ENCODE assay signal across 8 cellular contexts in the genomic region with DNA sequence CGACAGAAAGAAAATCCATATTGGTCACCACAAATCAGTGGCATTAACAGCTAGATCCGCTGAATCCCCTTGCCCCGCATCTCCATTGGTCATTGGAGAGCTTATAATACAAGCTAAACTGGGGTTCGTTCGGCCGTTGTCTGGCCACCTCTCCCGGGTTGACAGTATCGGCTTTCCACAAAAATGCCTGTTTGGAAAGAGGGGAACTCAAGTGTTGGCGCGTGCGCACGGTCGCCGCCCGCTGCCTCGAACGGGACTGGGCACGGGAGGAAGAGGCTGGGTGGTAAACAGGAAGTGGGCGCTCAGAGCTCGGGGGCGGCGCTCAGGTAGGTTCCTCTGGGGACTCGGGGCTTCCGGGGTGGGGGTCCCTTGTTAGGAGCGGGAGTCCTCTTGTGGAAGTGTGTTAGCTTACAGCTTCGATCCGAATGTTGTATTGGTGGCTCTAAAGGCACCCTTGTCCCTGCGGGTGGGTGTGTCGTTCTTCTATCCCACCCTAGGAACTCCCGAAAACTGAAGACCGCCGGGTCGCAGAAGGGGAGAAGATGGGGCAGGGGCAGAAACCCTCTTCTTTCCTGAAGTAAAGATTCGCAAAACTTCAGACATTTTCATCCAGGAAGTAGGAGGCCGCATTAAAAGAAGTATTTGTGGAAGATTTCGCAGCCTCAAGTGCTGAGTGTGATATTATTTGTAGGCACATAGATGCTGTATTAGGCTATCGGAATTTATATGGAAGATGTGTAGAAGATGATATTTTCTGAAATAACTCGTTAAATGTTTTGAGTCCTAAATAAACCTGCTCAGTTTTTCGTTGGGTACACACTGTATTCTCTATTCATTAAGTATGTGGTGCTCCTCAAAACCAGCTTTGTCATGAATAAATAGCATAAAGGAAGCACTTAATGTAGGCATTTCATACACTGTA. TPM values are rescaled to one million over a fixed set of nuclear protein-coding genes. Genes with fewer than 3 reads are reported as not detected.
DNase-seq lines count a peak whose midpoint lies in the region; ATAC-seq and TF ChIP-seq lines count a peak whose summit lies in the region.

No MANE protein-coding gene starts in this region.

- H3K4me1 Mint-ChIP-seq in T-helper 2 cell treated with Interferon-gamma antibody and Interleukin-4, amounts not matched to agents 5 μg/mL and 100 μg/mL, for 36 hours (ENCODE audit: low read depth), result peaks cover 30% of the 10 kb centered on the region

- ATAC-seq in GM18505 (IDR thresholded peaks at IDR 0.05; ENCODE audit: unreplicated experiment) (peak; percentile 67), HG02970 (IDR thresholded peaks at IDR 0.05; ENCODE audit: low FRiP score, unreplicated experiment) (peak; percentile 67), right cardiac atrium (peak; percentile 90 to 92), aorta (ENCODE audit: low FRiP score) (peak; percentile 95)

- DNase-seq in NCI-H187 treated with DMSO at 0.1 percent for 48 hours (lab: John Stamatoyannopoulos, UW), result peak; percentile 39
- peak; percentile 84 for DNase-seq in T-helper 2 cell treated with Interferon-gamma antibody and Interleukin-4, amounts not matched to agents 5 μg/mL and 100 μg/mL, for 36 hours (ENCODE audit: low spot score)
- peak; percentile 87 to 96 for DNase-seq in ascending aorta (ENCODE audit: low spot score in 2 of 2)
- peak; percentile 93 to 98 (median 96) for DNase-seq in right cardiac atrium
- DNase-seq in putamen (ENCODE audit: low spot score), result peak; percentile 95
- DNase-seq in aorta, result peak; percentile 97

- H3K36me3 Mint-ChIP-seq in T-helper 2 cell treated with Interferon-gamma antibody and Interleukin-4, amounts not matched to agents 5 μg/mL and 100 μg/mL, for 36 hours (ENCODE audit: low read depth), result peaks cover 59% of the 10 kb centered on the region

- H3K9me3 ChIP-seq in ascending aorta, result no peaks in the 10 kb centered on the region
- H3K9me3 ChIP-seq in right cardiac atrium (ENCODE audit: control insufficient read depth, low read length), result no peaks in the 10 kb centered on the region
- no peaks in the 10 kb centered on the region for H3K9me3 ChIP-seq in aorta (ENCODE audit: control insufficient read depth, low read length)

- H3K4me3 ChIP-seq in ascending aorta, result peak overlapping the region; percentile 80 to 89
- peak overlapping the region; percentile 72 for H3K4me3 ChIP-seq in right cardiac atrium (ENCODE audit: low read length)
- peak overlapping the region; percentile 95 for H3K4me3 ChIP-seq in aorta (ENCODE audit: low read length in 2 of 2)

- H3K4me1 ChIP-seq in ascending aorta, result peaks cover 0 to 15% of the 10 kb centered on the region in 2 donors
- H3K4me1 ChIP-seq in right cardiac atrium (ENCODE audit: control insufficient read depth, insufficient read depth, low read length), result no peaks in the 10 kb centered on the region
- no peaks in the 10 kb centered on the region for H3K4me1 ChIP-seq in aorta (ENCODE audit: control insufficient read depth in 1 of 2, insufficient read depth in 2 of 2, low read length in 2 of 2)

- WGBS in right cardiac atrium, result under 1% methylated on average over 39 of the region's 39 CpGs
- 1% methylated on average over 39 of the region's 39 CpGs for WGBS in aorta, 2 donors

- intact Hi-C loops in ascending aorta (cut with DNase I) (loop anchor here (1.0 to 2.0 kb wide), 3 partner anchors 41 to 971 kb away; partner anchors contain the start of gene DUSP10), right cardiac atrium (cut with DNase I) (loop anchor here in 1 of 4 donors (10.0 kb wide), 1 partner anchor 69 kb away; no protein-coding TSS in a partner anchor), aorta (cut with DNase I) (loop anchor here (10.0 kb wide), 2 partner anchors 69 to 249 kb away; no protein-coding TSS in a partner anchor)

- H3K27ac ChIP-seq in ascending aorta (peak overlapping the region; percentile 96 to 99), right cardiac atrium (ENCODE audit: low read length) (peak overlapping the region; percentile 89), aorta (ENCODE audit: low read depth in 1 of 2, low read length in 2 of 2) (peak overlapping the region; percentile 49 to 97)

- TF ChIP-seq CTCF in ascending aorta (IDR thresholded peaks at IDR 0.05), result no peak

- peak overlapping the region; percentile 97 for H3K27ac Mint-ChIP-seq in T-helper 2 cell treated with Interferon-gamma antibody and Interleukin-4, amounts not matched to agents 5 μg/mL and 100 μg/mL, for 36 hours

- peak overlapping the region; percentile 96 for H3K4me3 Mint-ChIP-seq in T-helper 2 cell treated with Interferon-gamma antibody and Interleukin-4, amounts not matched to agents 5 μg/mL and 100 μg/mL, for 36 hours

- TF ChIP-seq POLR2A in GM18505 (IDR thresholded peaks at IDR 0.05; ENCODE audit: borderline replicate concordance, extremely low read depth, insufficient read depth, insufficient read length), result peak; percentile 63

- no peaks in the 10 kb centered on the region for H3K27me3 ChIP-seq in ascending aorta
- no peaks in the 10 kb centered on the region for H3K27me3 ChIP-seq in right cardiac atrium (ENCODE audit: control insufficient read depth, insufficient read depth)
- H3K27me3 ChIP-seq in aorta (ENCODE audit: control insufficient read depth in 1 of 2, insufficient read depth in 2 of 2, low read length in 1 of 2), result no peaks in the 10 kb centered on the region

- H3K36me3 ChIP-seq in ascending aorta (peaks cover 14 to 20% of the 10 kb centered on the region in 2 donors), aorta (ENCODE audit: control insufficient read depth in 1 of 2, insufficient read depth in 2 of 2, low read length in 1 of 2) (no peaks in the 10 kb centered on the region)

- no peaks in the 10 kb centered on the region for H3K27me3 Mint-ChIP-seq in T-helper 2 cell treated with Interferon-gamma antibody and Interleukin-4, amounts not matched to agents 5 μg/mL and 100 μg/mL, for 36 hours (ENCODE audit: low read depth)

- H3K9me3 Mint-ChIP-seq in T-helper 2 cell treated with Interferon-gamma antibody and Interleukin-4, amounts not matched to agents 5 μg/mL and 100 μg/mL, for 36 hours, result no peaks in the 10 kb centered on the region

RNA-seq across cellular contexts. Expression of gene BROX, which starts 1.0 kb away (rescaled TPM):
- total RNA-seq in ascending aorta, result 27.5 TPM
- total RNA-seq in right cardiac atrium, result 10 to 100 TPM; 25.2 to 29.6 (median 28.2) TPM
- polyA plus RNA-seq in right cardiac atrium, result 12.7 TPM
- 10 to 100 TPM; 34.3 to 50.7 TPM for total RNA-seq in aorta
- polyA plus RNA-seq in aorta, result 10 to 100 TPM; 15.0 to 15.9 TPM

RNA-seq across cellular contexts. Expression of gene AIDA, which starts 1.1 kb away (rescaled TPM):
- 42.9 TPM for total RNA-seq in ascending aorta
- 10 to 100 TPM; 65.0 to 75.9 (median 66.1) TPM for total RNA-seq in right cardiac atrium
- 48.5 TPM for polyA plus RNA-seq in right cardiac atrium
- total RNA-seq in aorta, result 10 to 100 TPM; 85.4 to 86.2 TPM
- polyA plus RNA-seq in aorta, result 100 to 1,000 TPM in 1 of 2 donors, 10 to 100 TPM in 1; 73.0 to 137 TPM

RNA-seq across cellular contexts. Expression of gene FAM177B, which starts 23.6 kb away (rescaled TPM):
- total RNA-seq in ascending aorta, result not detected
- total RNA-seq in right cardiac atrium, result under 1 TPM in 1 of 4 donors, not detected in 3; 0.28 TPM
- 0.14 TPM for polyA plus RNA-seq in right cardiac atrium
- total RNA-seq in aorta, result under 1 TPM in 1 of 2 donors, not detected in 1; 0.18 TPM
- 1 to 10 TPM in 1 of 2 donors, under 1 TPM in 1; 0.13 to 3.3 TPM for polyA plus RNA-seq in aorta

Comparison
In these comparisons a context has a peak if more than half of its experiments do, and no peak if none do; other contexts are left out.
1. Peak in every context shown above with its lines: DNase-seq, ATAC-seq, H3K4me3 ChIP-seq and H3K27ac ChIP-seq.
2. DNase-seq: peak in every context shown above with its lines; median percentile 97 in aorta; 96 in right cardiac atrium; 95 in putamen; 92 in ascending aorta; 84 in T-helper 2 cell treated with Interferon-gamma antibody and Interleukin-4, amounts not matched to agents 5 μg/mL and 100 μg/mL, for 36 hours; 39 in NCI-H187 treated with DMSO at 0.1 percent for 48 hours.